ENCODE assay signal across 1 cellular context in the genomic region with DNA sequence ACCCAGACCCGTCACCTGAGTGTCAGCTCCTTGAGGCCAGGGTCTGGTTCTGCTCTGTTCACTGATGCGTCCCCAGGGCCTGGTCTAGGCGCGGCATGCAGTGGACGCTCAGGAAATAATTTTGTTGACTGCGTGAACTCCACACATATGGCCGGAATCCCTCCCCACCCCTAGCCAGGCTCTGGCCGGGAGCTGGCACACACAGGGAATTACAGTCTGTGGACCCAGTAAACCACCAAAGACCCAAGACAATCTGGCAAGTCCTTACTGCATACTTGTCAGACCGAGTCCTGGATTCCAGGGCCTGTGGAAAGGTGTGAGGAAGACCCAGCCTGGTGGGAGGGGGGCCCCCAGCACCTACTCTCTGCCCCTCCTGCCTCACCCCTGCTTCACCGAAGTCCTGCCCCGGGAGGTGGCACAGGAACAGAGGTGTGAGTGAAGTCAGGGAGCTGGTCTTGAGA.
TF ChIP-seq lines count a peak whose summit lies in the region.

No MANE protein-coding gene starts in this region.

TF ChIP-seq in HepG2, 621 proteins besides CTCF, POLR2A, EP300 and RAD21 (continued from another document):
- TF ChIP-seq, protein P1, sequence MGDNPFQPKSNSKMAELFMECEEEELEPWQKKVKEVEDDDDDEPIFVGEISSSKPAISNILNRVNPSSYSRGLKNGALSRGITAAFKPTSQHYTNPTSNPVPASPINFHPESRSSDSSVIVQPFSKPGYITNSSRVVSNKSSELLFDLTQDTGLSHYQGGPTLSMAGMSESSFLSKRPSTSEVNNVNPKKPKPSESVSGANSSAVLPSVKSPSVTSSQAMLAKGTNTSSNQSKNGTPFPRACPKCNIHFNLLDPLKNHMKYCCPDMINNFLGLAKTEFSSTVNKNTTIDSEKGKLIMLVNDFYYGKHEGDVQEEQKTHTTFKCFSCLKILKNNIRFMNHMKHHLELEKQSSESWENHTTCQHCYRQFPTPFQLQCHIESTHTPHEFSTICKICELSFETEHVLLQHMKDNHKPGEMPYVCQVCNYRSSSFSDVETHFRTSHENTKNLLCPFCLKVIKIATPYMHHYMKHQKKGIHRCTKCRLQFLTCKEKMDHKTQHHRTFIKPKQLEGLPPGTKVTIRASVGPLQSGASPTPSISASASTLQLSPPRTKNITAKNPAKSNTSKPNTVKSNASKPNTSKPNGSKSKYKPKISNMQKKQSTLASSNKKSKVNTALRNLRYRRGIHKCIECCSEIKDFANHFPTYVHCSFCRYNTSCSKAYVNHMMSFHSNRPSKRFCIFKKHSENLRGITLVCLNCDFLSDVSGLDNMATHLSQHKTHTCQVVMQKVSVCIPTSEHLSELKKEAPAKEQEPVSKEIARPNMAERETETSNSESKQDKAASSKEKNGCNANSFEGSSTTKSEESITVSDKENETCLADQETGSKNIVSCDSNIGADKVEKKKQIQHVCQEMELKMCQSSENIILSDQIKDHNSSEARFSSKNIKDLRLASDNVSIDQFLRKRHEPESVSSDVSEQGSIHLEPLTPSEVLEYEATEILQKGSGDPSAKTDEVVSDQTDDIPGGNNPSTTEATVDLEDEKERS (CRISPR knock-in tag; IDR thresholded peaks at IDR 0.05): no peak
- TF ChIP-seq, protein P2, sequence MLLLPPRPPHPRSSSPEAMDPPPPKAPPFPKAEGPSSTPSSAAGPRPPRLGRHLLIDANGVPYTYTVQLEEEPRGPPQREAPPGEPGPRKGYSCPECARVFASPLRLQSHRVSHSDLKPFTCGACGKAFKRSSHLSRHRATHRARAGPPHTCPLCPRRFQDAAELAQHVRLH (CRISPR knock-in tag; IDR thresholded peaks at IDR 0.05; ENCODE audit: borderline replicate concordance, low read depth): no peak
- TF ChIP-seq, protein P3, sequence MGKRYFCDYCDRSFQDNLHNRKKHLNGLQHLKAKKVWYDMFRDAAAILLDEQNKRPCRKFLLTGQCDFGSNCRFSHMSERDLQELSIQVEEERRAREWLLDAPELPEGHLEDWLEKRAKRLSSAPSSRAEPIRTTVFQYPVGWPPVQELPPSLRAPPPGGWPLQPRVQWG (CRISPR knock-in tag; IDR thresholded peaks at IDR 0.05; ENCODE audit: borderline replicate concordance, low read depth): no peak
- TF ChIP-seq, protein P4, sequence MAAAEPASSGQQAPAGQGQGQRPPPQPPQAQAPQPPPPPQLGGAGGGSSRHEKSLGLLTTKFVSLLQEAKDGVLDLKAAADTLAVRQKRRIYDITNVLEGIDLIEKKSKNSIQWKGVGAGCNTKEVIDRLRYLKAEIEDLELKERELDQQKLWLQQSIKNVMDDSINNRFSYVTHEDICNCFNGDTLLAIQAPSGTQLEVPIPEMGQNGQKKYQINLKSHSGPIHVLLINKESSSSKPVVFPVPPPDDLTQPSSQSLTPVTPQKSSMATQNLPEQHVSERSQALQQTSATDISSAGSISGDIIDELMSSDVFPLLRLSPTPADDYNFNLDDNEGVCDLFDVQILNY (CRISPR knock-in tag; conservative IDR thresholded peaks at IDR 0.05): no peak
- no peak for TF ChIP-seq MLLT10 (CRISPR knock-in tag; IDR thresholded peaks at IDR 0.05)
- TF ChIP-seq TEAD2 (CRISPR knock-in tag; IDR thresholded peaks at IDR 0.05): no peak
- TF ChIP-seq CAMTA2 (CRISPR knock-in tag; IDR thresholded peaks at IDR 0.05; ENCODE audit: borderline replicate concordance): no peak
TF ChIP-seq in HepG2: peak in this region for 0.
